Comparison of ENCODE assay signal across 1 cellular context in the genomic region with DNA sequence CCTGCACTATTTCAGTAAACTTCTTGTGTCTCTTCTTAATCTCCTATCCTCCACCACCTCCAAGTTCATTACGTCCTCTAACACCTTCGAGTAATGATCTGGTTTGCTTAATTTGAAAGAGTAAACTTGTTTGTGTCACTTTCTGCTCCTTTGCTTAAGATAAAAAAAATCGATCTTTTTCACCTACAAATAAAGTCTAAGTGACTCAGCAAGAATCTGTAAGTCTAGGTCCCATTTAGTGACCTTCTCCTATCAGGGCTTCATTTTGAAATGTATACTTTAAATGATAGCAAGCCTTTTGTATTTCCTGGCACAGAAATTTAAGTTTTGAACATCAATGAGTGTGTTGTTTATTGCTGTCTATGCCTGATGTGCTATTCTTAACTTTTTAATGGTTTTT.
TF ChIP-seq lines count a peak whose summit lies in the region.

No MANE protein-coding gene starts in this region.

TF ChIP-seq in HCT116, 20 proteins besides CTCF, POLR2A, EP300 and RAD21 (continued from another document):
- no peak for TF ChIP-seq YY1 (IDR thresholded peaks at IDR 0.05; ENCODE audit: extremely low read depth, insufficient replicate concordance, low read depth, low read length)
- no peak for TF ChIP-seq FOSL1 (IDR thresholded peaks at IDR 0.05; ENCODE audit: low read depth)
- no peak for TF ChIP-seq EGR1 (IDR thresholded peaks at IDR 0.05; ENCODE audit: low read depth)
- TF ChIP-seq JUND (IDR thresholded peaks at IDR 0.05) = no peak
- TF ChIP-seq, protein P1, sequence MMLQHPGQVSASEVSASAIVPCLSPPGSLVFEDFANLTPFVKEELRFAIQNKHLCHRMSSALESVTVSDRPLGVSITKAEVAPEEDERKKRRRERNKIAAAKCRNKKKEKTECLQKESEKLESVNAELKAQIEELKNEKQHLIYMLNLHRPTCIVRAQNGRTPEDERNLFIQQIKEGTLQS (IDR thresholded peaks at IDR 0.05) = no peak
- no peak for TF ChIP-seq ZFX (IDR thresholded peaks at IDR 0.05)
- TF ChIP-seq EZH2 (IDR thresholded peaks at IDR 0.05) = no peak
- no peak for TF ChIP-seq MAX (IDR thresholded peaks at IDR 0.05)
- no peak for TF ChIP-seq SP1 (IDR thresholded peaks at IDR 0.05; ENCODE audit: low read depth)
- TF ChIP-seq CBX3 (IDR thresholded peaks at IDR 0.05; ENCODE audit: low read depth) = no peak
- TF ChIP-seq, protein P2, sequence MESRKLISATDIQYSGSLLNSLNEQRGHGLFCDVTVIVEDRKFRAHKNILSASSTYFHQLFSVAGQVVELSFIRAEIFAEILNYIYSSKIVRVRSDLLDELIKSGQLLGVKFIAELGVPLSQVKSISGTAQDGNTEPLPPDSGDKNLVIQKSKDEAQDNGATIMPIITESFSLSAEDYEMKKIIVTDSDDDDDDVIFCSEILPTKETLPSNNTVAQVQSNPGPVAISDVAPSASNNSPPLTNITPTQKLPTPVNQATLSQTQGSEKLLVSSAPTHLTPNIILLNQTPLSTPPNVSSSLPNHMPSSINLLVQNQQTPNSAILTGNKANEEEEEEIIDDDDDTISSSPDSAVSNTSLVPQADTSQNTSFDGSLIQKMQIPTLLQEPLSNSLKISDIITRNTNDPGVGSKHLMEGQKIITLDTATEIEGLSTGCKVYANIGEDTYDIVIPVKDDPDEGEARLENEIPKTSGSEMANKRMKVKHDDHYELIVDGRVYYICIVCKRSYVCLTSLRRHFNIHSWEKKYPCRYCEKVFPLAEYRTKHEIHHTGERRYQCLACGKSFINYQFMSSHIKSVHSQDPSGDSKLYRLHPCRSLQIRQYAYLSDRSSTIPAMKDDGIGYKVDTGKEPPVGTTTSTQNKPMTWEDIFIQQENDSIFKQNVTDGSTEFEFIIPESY (IDR thresholded peaks at IDR 0.05; ENCODE audit: extremely low read depth, insufficient replicate concordance, low read length) = no peak
- no peak for TF ChIP-seq ZNF274 (IDR thresholded peaks at IDR 0.05; ENCODE audit: low read depth, low read length)
TF ChIP-seq in HCT116: peak in this region for 0.
